Comparison of ENCODE assay signal across 16 cellular contexts in the genomic region with DNA sequence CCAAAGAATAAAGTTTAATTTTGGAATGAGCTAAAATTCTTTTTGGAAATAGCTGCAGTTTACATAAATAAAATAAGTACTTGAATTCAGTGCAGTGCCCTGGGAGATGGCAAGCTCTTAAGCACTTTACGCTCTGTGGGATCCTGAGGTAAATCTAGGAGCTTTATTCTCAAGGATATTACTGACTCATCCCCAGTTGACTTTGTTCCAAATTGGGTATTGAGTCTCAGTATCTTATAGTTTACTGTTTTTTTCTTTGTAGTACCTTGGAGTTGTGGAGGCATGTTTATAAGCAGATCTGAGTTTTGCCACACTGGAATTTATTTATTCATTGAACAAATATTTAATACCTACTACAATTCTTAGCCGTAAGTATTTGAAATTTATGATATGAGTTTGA. TPM values are rescaled to one million over a fixed set of nuclear protein-coding genes. Genes with fewer than 3 reads are reported as not detected.
DNase-seq lines count a peak whose midpoint lies in the region; ATAC-seq and TF ChIP-seq lines count a peak whose summit lies in the region.
"Had no signal": no experiment of that assay in that cellular context is flagged by ENCODE, and none has a peak within 500 bp of the region (broad histone marks: within the 10 kb centered on the region; RNA-seq: fewer than 3 reads in every experiment).

No MANE protein-coding gene starts in this region.

- no peak overlapping the region for H2AFZ ChIP-seq in osteoblast (ENCODE audit: low read length)
- H2AFZ ChIP-seq: GM23338 had no signal

- no peaks in the 10 kb centered on the region for H3K9me3 ChIP-seq in RWPE2 (ENCODE audit: severe bottlenecking)
- H3K9me3 ChIP-seq in osteoblast (ENCODE audit: low read depth, low read length), result no peaks in the 10 kb centered on the region
- H3K9me3 ChIP-seq: SJCRH30 had no signal

- peak overlapping the region; percentile 37 for H3K27ac ChIP-seq in RWPE2 (ENCODE audit: poor library complexity, severe bottlenecking)
- no peak overlapping the region for H3K27ac ChIP-seq in osteoblast (ENCODE audit: low read depth, low read length)
- H3K27ac ChIP-seq: HL-60, SJCRH30 had no signal

- H3K79me2 ChIP-seq in osteoblast (ENCODE audit: insufficient read depth, low read length), result no peaks in the 10 kb centered on the region

- H3K4me1 ChIP-seq in RWPE2 (ENCODE audit: insufficient read depth, poor library complexity, severe bottlenecking), result peaks cover 12% of the 10 kb centered on the region
- H3K4me1 ChIP-seq in osteoblast (ENCODE audit: insufficient read depth, low read length), result no peaks in the 10 kb centered on the region
- H3K4me1 ChIP-seq: SJCRH30 had no signal

- H3K27me3 ChIP-seq in RWPE2 (ENCODE audit: insufficient read depth, poor library complexity, severe bottlenecking) (no peaks in the 10 kb centered on the region), osteoblast (ENCODE audit: insufficient read depth, low read length) (no peaks in the 10 kb centered on the region)
- H3K27me3 ChIP-seq: SJCRH30 had no signal

- H3K4me3 ChIP-seq in RWPE2 (ENCODE audit: severe bottlenecking), result no peak overlapping the region
- no peak overlapping the region for H3K4me3 ChIP-seq in osteoblast (ENCODE audit: insufficient read depth, low read length)
- H3K4me3 ChIP-seq: GM23338, SJCRH30 had no signal

- H3K36me3 ChIP-seq in RWPE2 (ENCODE audit: low read depth), result no peaks in the 10 kb centered on the region
- no peaks in the 10 kb centered on the region for H3K36me3 ChIP-seq in osteoblast (ENCODE audit: insufficient read depth, low read length)
- H3K36me3 ChIP-seq: SJCRH30 had no signal

- peak; percentile 4 for DNase-seq in HPDE6-E6E7 (ENCODE audit: extremely low spot score)
- DNase-seq in RWPE2 (ENCODE audit: low spot score), result no peak
- peak; percentile 45 for DNase-seq in myocyte (ENCODE audit: low read depth)
- DNase-seq in osteoblast (ENCODE audit: insufficient read length, low spot score, missing footprints), result no peak
- DNase-seq in amygdala (lab: John Stamatoyannopoulos, UW), result no peak
- DNase-seq: CD4-positive, CD25-positive, alpha-beta regulatory T cell; DMS79; KG1; NCI-H187 treated with DMSO at 0.1 percent for 48 hours; NCI-H774; SJCRH30 had no signal

- no peaks in the 10 kb centered on the region for H4K20me1 ChIP-seq in osteoblast (ENCODE audit: insufficient read depth, low read length)

- H3K4me2 ChIP-seq in osteoblast (ENCODE audit: insufficient read depth, low read length), result no peak overlapping the region
- H3K4me2 ChIP-seq: GM23338 had no signal

- peak; percentile 60; the same call in 2 of the 3 replicates for ATAC-seq in RWPE2 (ENCODE audit: low read depth)
- ATAC-seq in esophagus mucosa, result peak; percentile 83
- ATAC-seq in HG03196 (IDR thresholded peaks at IDR 0.05; ENCODE audit: unreplicated experiment), result no peak
- ATAC-seq: GM23338 had no signal

- TF ChIP-seq CTCF in RWPE2 (IDR thresholded peaks at IDR 0.05; ENCODE audit: poor library complexity, severe bottlenecking), result no peak
- no peak for TF ChIP-seq CTCF in osteoblast (IDR thresholded peaks at IDR 0.05; ENCODE audit: extremely low read depth, low read depth, low read length)

RNA-seq across cellular contexts. Expression of a gene that starts 27.4 kb away (rescaled TPM):
- not detected for total RNA-seq in esophagus mucosa
- not detected in 2 replicates for total RNA-seq in myocyte
- polyA plus RNA-seq in myocyte (2012), result 0.16 TPM
- total RNA-seq in osteoblast, result not detected in 2 replicates
- total RNA-seq: CD4-positive, CD25-positive, alpha-beta regulatory T cell; GM23338; NCI-H460; SJCRH30 had no signal
- polyA plus RNA-seq: CD4-positive, CD25-positive, alpha-beta regulatory T cell; GM23338 had no signal

Comparison
In these comparisons a context has a peak if more than half of its experiments do, and no peak if none do; other contexts are left out.
1. DNase-seq: peak in HPDE6-E6E7 (single experiment) and myocyte (single experiment); none in RWPE2 (single experiment), osteoblast (single experiment) and amygdala (0 of 56).